In the genomic region with DNA sequence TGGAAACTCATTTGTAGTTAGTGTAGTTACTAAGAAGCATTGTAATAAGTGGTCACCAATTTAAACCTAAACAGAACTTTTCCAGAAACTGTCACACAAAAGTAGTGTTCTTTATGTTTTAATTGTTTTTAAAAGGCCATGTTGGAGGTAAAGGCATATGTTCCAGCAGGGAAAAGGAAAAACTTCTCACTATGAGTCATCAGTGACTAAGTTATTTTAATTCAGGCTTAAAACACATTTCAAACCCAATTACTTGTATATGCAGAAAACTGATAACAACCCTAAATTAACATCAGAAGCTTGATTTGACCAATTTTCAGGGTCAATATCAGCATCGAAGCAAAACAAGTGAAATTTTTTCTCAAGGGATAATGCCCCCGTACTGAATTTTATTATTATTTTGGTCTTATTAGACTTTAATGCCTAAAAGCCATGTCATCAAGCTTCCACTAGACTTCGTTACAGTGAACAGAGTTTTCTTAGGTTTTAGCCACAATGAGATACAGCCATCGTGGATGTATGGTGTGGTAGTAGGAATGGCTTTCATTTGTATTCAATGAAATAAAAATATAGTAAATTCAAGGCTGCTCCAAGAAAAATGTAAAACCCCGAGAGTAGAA, we compare ENCODE assay signal across 1 cellular context.
A peak's percentile ranks its signal among the peaks of the same experiment; 100 is the strongest.
TF ChIP-seq lines count a peak whose summit lies in the region.

No MANE protein-coding gene starts in this region.

TF ChIP-seq in K562, 482 proteins besides CTCF, POLR2A, EP300 and RAD21:
- TF ChIP-seq MAFG (tag; conservative IDR thresholded peaks at IDR 0.05) (peak; percentile 52), XRCC3 (IDR thresholded peaks at IDR 0.05) (no peak), NFYB (IDR thresholded peaks at IDR 0.05; ENCODE audit: extremely low read depth, insufficient read length) (no peak), OTX1 (CRISPR knock-in tag; IDR thresholded peaks at IDR 0.05) (no peak), ZNF239 (CRISPR knock-in tag; IDR thresholded peaks at IDR 0.05) (no peak), BMI1 (IDR thresholded peaks at IDR 0.05; ENCODE audit: low read length) (no peak), CTCFL (IDR thresholded peaks at IDR 0.05; ENCODE audit: borderline replicate concordance, insufficient read depth, low read depth, low read length, poor library complexity, severe bottlenecking) (no peak), PTRF (tag; IDR thresholded peaks at IDR 0.05) (no peak), HDAC6 (IDR thresholded peaks at IDR 0.05; ENCODE audit: low read depth, low read length) (no peak), ATF3 (IDR thresholded peaks at IDR 0.05) (peak; percentile 95), ATF3 (CRISPR knock-in tag; conservative IDR thresholded peaks at IDR 0.05) (no peak), ADNP (tag; IDR thresholded peaks at IDR 0.05) (0 out of 2 replicates have a peak, but pooled peaks have one; percentile 6), CBFA2T3 (IDR thresholded peaks at IDR 0.05) (peak; percentile 37; the same call in 1 of the 2 replicates), DPF2 (IDR thresholded peaks at IDR 0.05) (peak; percentile 87), JUN (IDR thresholded peaks at IDR 0.05; ENCODE audit: borderline replicate concordance, low read depth, low read length) (0 out of 2 replicates have a peak, but pooled peaks have one; percentile 51), JUN (CRISPR knock-in tag; IDR thresholded peaks at IDR 0.05; ENCODE audit: borderline replicate concordance) (no peak), JUND (IDR thresholded peaks at IDR 0.05; ENCODE audit: borderline replicate concordance, low read depth, low read length) (peak; percentile 88), JUND (tag; IDR thresholded peaks at IDR 0.05; ENCODE audit: borderline replicate concordance, low read depth, low read length) (peak; percentile 94), MAFK (IDR thresholded peaks at IDR 0.05; ENCODE audit: low read length) (0 out of 2 replicates have a peak, but pooled peaks have one; percentile 9), NFE2 (IDR thresholded peaks at IDR 0.05; ENCODE audit: low read depth) (peak; percentile 53), EP400 (IDR thresholded peaks at IDR 0.05) (peak; percentile 30; the same call in 1 of the 2 replicates), SMARCE1 (IDR thresholded peaks at IDR 0.05) (peak; percentile 90), FOSL1 (tag; conservative IDR thresholded peaks at IDR 0.05) (peak; percentile 94), TCF3 (CRISPR knock-in tag; IDR thresholded peaks at IDR 0.05) (peak; percentile 41), ZNF395 (CRISPR knock-in tag; IDR thresholded peaks at IDR 0.05) (no peak), ZBTB7A (IDR thresholded peaks at IDR 0.05; ENCODE audit: borderline replicate concordance, control insufficient read depth, low read depth, low read length) (no peak), SMARCC2 (IDR thresholded peaks at IDR 0.05; ENCODE audit: low read depth) (peak; percentile 61; the same call in 1 of the 2 replicates), HDAC3 (IDR thresholded peaks at IDR 0.05; ENCODE audit: borderline replicate concordance, partially characterized antibody) (no peak), ETV6 (IDR thresholded peaks at IDR 0.05; ENCODE audit: borderline replicate concordance in 1 of 2, low read depth in 2 of 2, low read length in 1 of 2) (no peak), ETV6 (CRISPR knock-in tag; IDR thresholded peaks at IDR 0.05; ENCODE audit: borderline replicate concordance) (no peak), SMARCB1 (IDR thresholded peaks at IDR 0.05; ENCODE audit: insufficient read length, low read depth) (peak; percentile 92), KDM1A (IDR thresholded peaks at IDR 0.05) (no peak), ZNF764 (CRISPR knock-in tag; IDR thresholded peaks at IDR 0.05; ENCODE audit: low read depth) (no peak), IFI16 (CRISPR knock-in tag; IDR thresholded peaks at IDR 0.05) (no peak), SMARCA4 (IDR thresholded peaks at IDR 0.05) (peak; percentile 81), ARID1B (IDR thresholded peaks at IDR 0.05) (peak; percentile 80), FOXJ3 (CRISPR knock-in tag; IDR thresholded peaks at IDR 0.05) (no peak), TAL1 (IDR thresholded peaks at IDR 0.05) (no peak), MTF1 (CRISPR knock-in tag; IDR thresholded peaks at IDR 0.05; ENCODE audit: borderline replicate concordance) (no peak), ZNF592 (IDR thresholded peaks at IDR 0.05) (peak; percentile 63; the same call in 1 of the 2 replicates), GATAD2B (IDR thresholded peaks at IDR 0.05; ENCODE audit: borderline replicate concordance) (0 out of 2 replicates have a peak, but pooled peaks have one; percentile 41), ZNF655 (CRISPR knock-in tag; IDR thresholded peaks at IDR 0.05) (no peak), C11orf30 (IDR thresholded peaks at IDR 0.05; ENCODE audit: low read depth) (peak; percentile 62), BRCA1 (IDR thresholded peaks at IDR 0.05) (no peak), BRCA1 (CRISPR knock-in tag; IDR thresholded peaks at IDR 0.05) (no peak), POLR3A (IDR thresholded peaks at IDR 0.05; ENCODE audit: borderline replicate concordance, extremely low read depth, insufficient read depth, insufficient read length) (no peak)
- TF ChIP-seq, protein P1, sequence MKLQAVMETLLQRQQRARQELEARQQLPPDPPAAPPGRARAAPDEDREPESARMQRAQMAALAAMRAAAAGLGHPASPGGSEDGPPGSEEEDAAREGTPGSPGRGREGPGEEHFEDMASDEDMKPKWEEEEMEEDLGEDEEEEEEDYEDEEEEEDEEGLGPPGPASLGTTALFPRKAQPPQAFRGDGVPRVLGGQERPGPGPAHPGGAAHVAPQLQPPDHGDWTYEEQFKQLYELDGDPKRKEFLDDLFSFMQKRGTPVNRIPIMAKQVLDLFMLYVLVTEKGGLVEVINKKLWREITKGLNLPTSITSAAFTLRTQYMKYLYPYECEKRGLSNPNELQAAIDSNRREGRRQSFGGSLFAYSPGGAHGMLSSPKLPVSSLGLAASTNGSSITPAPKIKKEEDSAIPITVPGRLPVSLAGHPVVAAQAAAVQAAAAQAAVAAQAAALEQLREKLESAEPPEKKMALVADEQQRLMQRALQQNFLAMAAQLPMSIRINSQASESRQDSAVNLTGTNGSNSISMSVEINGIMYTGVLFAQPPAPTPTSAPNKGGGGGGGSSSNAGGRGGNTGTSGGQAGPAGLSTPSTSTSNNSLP (IDR thresholded peaks at IDR 0.05; ENCODE audit: borderline replicate concordance, low read depth, low read length): peak; percentile 51; the same call in 1 of the 2 replicates
